Comparison of ENCODE assay signal across 15 cellular contexts in the genomic region with DNA sequence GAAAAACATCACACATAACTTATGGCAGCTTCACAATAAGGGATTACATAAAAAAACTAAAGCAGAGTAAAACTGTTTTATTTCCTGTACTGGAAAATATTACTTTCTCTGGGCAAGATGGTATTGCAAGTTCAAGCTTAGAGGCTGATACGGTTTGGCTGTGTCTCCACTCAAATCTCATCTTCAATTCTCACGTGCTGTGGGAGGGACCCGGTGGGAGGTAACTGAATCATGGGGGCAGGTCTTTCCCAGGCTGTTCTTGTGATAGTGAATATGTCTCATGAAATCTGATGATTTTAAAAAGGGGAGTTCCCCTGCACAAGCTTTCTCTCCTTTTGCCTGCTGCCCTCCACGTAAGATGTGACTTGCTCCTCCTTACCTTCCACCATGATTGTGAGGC. TPM values are rescaled to one million over a fixed set of nuclear protein-coding genes. Genes with fewer than 3 reads are reported as not detected.
DNase-seq lines count a peak whose midpoint lies in the region; TF ChIP-seq lines count a peak whose summit lies in the region.
"Had no signal": no experiment of that assay in that cellular context is flagged by ENCODE, and none has a peak within 500 bp of the region (broad histone marks: within the 10 kb centered on the region; RNA-seq: fewer than 3 reads in every experiment).

No MANE protein-coding gene starts in this region.

- H3K9me3 Mint-ChIP-seq in activated CD4-positive, alpha-beta memory T cell treated with anti-CD3 and anti-CD28 coated beads for 36 hours: peaks cover 3% of the 10 kb centered on the region
- H3K9me3 Mint-ChIP-seq in activated CD4-positive, alpha-beta memory T cell treated with anti-CD3 and anti-CD28 coated beads, Interleukin-2, amount 10 ng/mL, durations not matched to agents 7 days and 5 days: no peaks in the 10 kb centered on the region
- H3K9me3 Mint-ChIP-seq in chondrocyte (ENCODE audit: low read depth): no peaks in the 10 kb centered on the region

- intact Hi-C loops in activated CD4-positive, alpha-beta memory T cell treated with anti-CD3 and anti-CD28 coated beads for 36 hours (cut with micrococcal nuclease): no loop called here

- peaks cover 41% of the 10 kb centered on the region for H3K36me3 Mint-ChIP-seq in activated CD4-positive, alpha-beta memory T cell treated with anti-CD3 and anti-CD28 coated beads for 36 hours
- peaks cover 74% of the 10 kb centered on the region for H3K36me3 Mint-ChIP-seq in activated CD4-positive, alpha-beta memory T cell treated with anti-CD3 and anti-CD28 coated beads, Interleukin-2, amount 10 ng/mL, durations not matched to agents 7 days and 5 days (ENCODE audit: low read depth)
- peaks cover 9% of the 10 kb centered on the region for H3K36me3 Mint-ChIP-seq in chondrocyte (ENCODE audit: low read depth)

- DNase-seq in activated CD4-positive, alpha-beta memory T cell treated with anti-CD3 and anti-CD28 coated beads for 36 hours: peak; percentile 76
- no peak for DNase-seq in activated CD4-positive, alpha-beta memory T cell treated with anti-CD3 and anti-CD28 coated beads, Interleukin-2, amount 10 ng/mL, durations not matched to agents 7 days and 5 days
- peak; percentile 49 to 58 for DNase-seq in activated CD4-positive, alpha-beta T cell treated with anti-CD3 and anti-CD28 coated beads, Interleukin-2, amount 50 U/mL, for 4 hours
- peak; percentile 4 for DNase-seq in chondrocyte (ENCODE audit: low spot score)
- peak; percentile 34 for DNase-seq in stimulated activated CD8-positive, alpha-beta memory T cell treated with anti-CD3 and anti-CD28 coated beads, Interleukin-4, amount 100 ng/mL, for 24 hours (ENCODE audit: low read depth)
- no peak for DNase-seq in SJCRH30
- DNase-seq in COLO829 (ENCODE audit: low spot score): no peak
- no peak for DNase-seq in GOT3 (lab: John Stamatoyannopoulos, UW)
- DNase-seq: brain microvascular endothelial cell, DMS153, lower lobe of right lung, NCI-H1694, NCI-H69 had no signal

- no peaks in the 10 kb centered on the region for H3K9me3 ChIP-seq in SJCRH30 (replicated peaks)
- H3K9me3 ChIP-seq: lower lobe of right lung, right atrium auricular region had no signal

- no peak for TF ChIP-seq CTCF in chondrocyte (IDR thresholded peaks at IDR 0.05)

- H3K27me3 Mint-ChIP-seq in activated CD4-positive, alpha-beta memory T cell treated with anti-CD3 and anti-CD28 coated beads for 36 hours: peaks cover under 1% of the 10 kb centered on the region
- H3K27me3 Mint-ChIP-seq in activated CD4-positive, alpha-beta memory T cell treated with anti-CD3 and anti-CD28 coated beads, Interleukin-2, amount 10 ng/mL, durations not matched to agents 7 days and 5 days: peaks cover under 1% of the 10 kb centered on the region
- H3K27me3 Mint-ChIP-seq in chondrocyte (ENCODE audit: low read depth): no peaks in the 10 kb centered on the region

- H3K4me3 ChIP-seq in SJCRH30: no peak overlapping the region
- H3K4me3 ChIP-seq: lower lobe of right lung, neural progenitor cell, right atrium auricular region had no signal

- H3K27ac Mint-ChIP-seq in activated CD4-positive, alpha-beta memory T cell treated with anti-CD3 and anti-CD28 coated beads for 36 hours: peak overlapping the region; percentile 44
- H3K27ac Mint-ChIP-seq in activated CD4-positive, alpha-beta memory T cell treated with anti-CD3 and anti-CD28 coated beads, Interleukin-2, amount 10 ng/mL, durations not matched to agents 7 days and 5 days: no peak overlapping the region
- H3K27ac Mint-ChIP-seq in chondrocyte (ENCODE audit: unreplicated experiment): peak overlapping the region; percentile 80
- H3K27ac Mint-ChIP-seq: neural progenitor cell had no signal

- H3K4me3 Mint-ChIP-seq in activated CD4-positive, alpha-beta memory T cell treated with anti-CD3 and anti-CD28 coated beads for 36 hours: no peak overlapping the region
- no peak overlapping the region for H3K4me3 Mint-ChIP-seq in activated CD4-positive, alpha-beta memory T cell treated with anti-CD3 and anti-CD28 coated beads, Interleukin-2, amount 10 ng/mL, durations not matched to agents 7 days and 5 days
- H3K4me3 Mint-ChIP-seq in chondrocyte (ENCODE audit: unreplicated experiment): no peak overlapping the region
- H3K4me3 Mint-ChIP-seq: neural progenitor cell had no signal

- H3K27ac ChIP-seq in SJCRH30: no peak overlapping the region
- H3K27ac ChIP-seq: brain microvascular endothelial cell, lower lobe of right lung, neural progenitor cell, right atrium auricular region had no signal

- H3K4me1 Mint-ChIP-seq in activated CD4-positive, alpha-beta memory T cell treated with anti-CD3 and anti-CD28 coated beads for 36 hours (ENCODE audit: low read depth): peaks cover 49% of the 10 kb centered on the region
- peaks cover 55% of the 10 kb centered on the region for H3K4me1 Mint-ChIP-seq in activated CD4-positive, alpha-beta memory T cell treated with anti-CD3 and anti-CD28 coated beads, Interleukin-2, amount 10 ng/mL, durations not matched to agents 7 days and 5 days
- H3K4me1 Mint-ChIP-seq in chondrocyte (ENCODE audit: low read depth): peaks cover 54% of the 10 kb centered on the region

- CTCF ChIA-PET in activated CD4-positive, alpha-beta memory T cell treated with anti-CD3 and anti-CD28 coated beads for 36 hours (lab: Charles Lee): no interaction called here
- CTCF ChIA-PET in activated CD4-positive, alpha-beta memory T cell treated with anti-CD3 and anti-CD28 coated beads, Interleukin-2, amount 10 ng/mL, durations not matched to agents 7 days and 5 days (lab: Charles Lee): no interaction called here

- POLR2A ChIA-PET in activated CD4-positive, alpha-beta memory T cell treated with anti-CD3 and anti-CD28 coated beads for 36 hours (lab: Charles Lee): no interaction called here
- POLR2A ChIA-PET in activated CD4-positive, alpha-beta memory T cell treated with anti-CD3 and anti-CD28 coated beads, Interleukin-2, amount 10 ng/mL, durations not matched to agents 7 days and 5 days (lab: Charles Lee): no interaction called here

- H3K4me1 ChIP-seq in SJCRH30: no peaks in the 10 kb centered on the region

- no peaks in the 10 kb centered on the region for H3K36me3 ChIP-seq in SJCRH30
- H3K36me3 ChIP-seq: brain microvascular endothelial cell, lower lobe of right lung, neural progenitor cell, right atrium auricular region had no signal

- no peaks in the 10 kb centered on the region for H3K27me3 ChIP-seq in SJCRH30
- H3K27me3 ChIP-seq: brain microvascular endothelial cell, neural progenitor cell, right atrium auricular region had no signal

RNA-seq across cellular contexts. Expression of a gene that starts 5.1 kb away (rescaled TPM):
- total RNA-seq in activated CD4-positive, alpha-beta memory T cell treated with anti-CD3 and anti-CD28 coated beads for 36 hours: 1 to 10 TPM; 2.5 to 2.8 TPM
- 1 to 10 TPM; 3.3 to 3.9 TPM for total RNA-seq in activated CD4-positive, alpha-beta memory T cell treated with anti-CD3 and anti-CD28 coated beads, Interleukin-2, amount 10 ng/mL, durations not matched to agents 7 days and 5 days
- 10.2 to 14.4 TPM (median 13.2 TPM) in 3 replicates for total RNA-seq in chondrocyte
- total RNA-seq in SJCRH30 (2014; rRNA removed; shearing (Covaris generic)): 1.8 and 2.8 TPM in 2 replicates

RNA-seq across cellular contexts. Expression of a gene that starts 19.2 kb away (rescaled TPM):
- total RNA-seq in activated CD4-positive, alpha-beta memory T cell treated with anti-CD3 and anti-CD28 coated beads for 36 hours: 10 to 100 TPM; 14.8 to 16.1 TPM
- 10 to 100 TPM; 17.4 to 18.2 TPM for total RNA-seq in activated CD4-positive, alpha-beta memory T cell treated with anti-CD3 and anti-CD28 coated beads, Interleukin-2, amount 10 ng/mL, durations not matched to agents 7 days and 5 days
- total RNA-seq in chondrocyte: 15.8 to 17.9 TPM (median 17.2 TPM) in 3 replicates
- total RNA-seq in SJCRH30 (2014; rRNA removed; shearing (Covaris generic)): 2.8 and 4.2 TPM in 2 replicates

Comparison
In these comparisons a context has a peak if more than half of its experiments do, and no peak if none do; other contexts are left out.
1. DNase-seq: peak in activated CD4-positive, alpha-beta memory T cell treated with anti-CD3 and anti-CD28 coated beads for 36 hours (single experiment), activated CD4-positive, alpha-beta T cell treated with anti-CD3 and anti-CD28 coated beads, Interleukin-2, amount 50 U/mL, for 4 hours (2 of 2), chondrocyte (single experiment) and stimulated activated CD8-positive, alpha-beta memory T cell treated with anti-CD3 and anti-CD28 coated beads, Interleukin-4, amount 100 ng/mL, for 24 hours (single experiment); none in activated CD4-positive, alpha-beta memory T cell treated with anti-CD3 and anti-CD28 coated beads, Interleukin-2, amount 10 ng/mL, durations not matched to agents 7 days and 5 days (single experiment), SJCRH30 (0 of 2), COLO829 (single experiment) and GOT3 (single experiment).